Comparison of ENCODE assay signal across 14 cellular contexts in the genomic region with DNA sequence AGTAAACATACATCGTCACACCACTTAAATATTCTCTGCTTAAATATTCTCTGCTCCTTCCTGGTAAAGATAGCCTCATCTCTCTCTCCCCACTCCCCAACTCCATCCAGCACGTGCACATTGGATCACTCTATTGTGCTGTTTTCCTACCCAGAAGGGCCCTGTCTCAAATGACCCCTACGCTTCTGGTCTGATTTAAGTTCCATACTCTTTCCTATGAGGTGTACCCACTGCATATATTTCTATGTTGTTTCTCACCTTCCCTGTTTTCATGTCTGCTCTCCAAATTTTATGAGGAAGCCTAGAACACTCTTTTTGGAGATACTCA.
"Had no signal": no experiment of that assay in that cellular context is flagged by ENCODE, and none has a peak within 500 bp of the region (broad histone marks: within the 10 kb centered on the region; RNA-seq: fewer than 3 reads in every experiment).

No MANE protein-coding gene starts in this region.

- ATAC-seq: natural killer cell; stimulated activated naive B cell treated with anti-CD40 and anti-IgM and Interleukin-4, amounts not matched to agents 10 μg/mL and 1 μg/mL and 100 μg/mL, for 72 hours; upper lobe of right lung had no signal

- H3K9me3 ChIP-seq: upper lobe of right lung had no signal

- H3K9me3 Mint-ChIP-seq: activated naive CD8-positive, alpha-beta T cell treated with anti-CD3 and anti-CD28 coated beads, Interleukin-2, amount 10 ng/mL, durations not matched to agents 7 days and 5 days; activated T-helper 1 cell treated with anti-CD3 and anti-CD28 coated beads, Interleukin-12 subunit alpha, Interleukin-12 subunit beta, Interleukin-2, Interleukin-4 antibody, amounts not matched to agents 30 ng/mL and 10 ng/mL and 1 ng/mL, durations not matched to agents 14 hours and 24 hours and 36 hours; natural killer cell; stimulated activated naive B cell treated with anti-CD40 and anti-IgM and Interleukin-4, amounts not matched to agents 10 μg/mL and 1 μg/mL and 100 μg/mL, for 72 hours had no signal

- H3K27ac ChIP-seq: coronary artery, upper lobe of right lung had no signal

- H3K36me3 Mint-ChIP-seq: natural killer cell had no signal

- H3K4me3 ChIP-seq: coronary artery, upper lobe of right lung had no signal

- H3K27ac Mint-ChIP-seq: activated naive CD8-positive, alpha-beta T cell treated with anti-CD3 and anti-CD28 coated beads, Interleukin-2, amount 10 ng/mL, durations not matched to agents 7 days and 5 days; activated T-helper 1 cell treated with anti-CD3 and anti-CD28 coated beads, Interleukin-12 subunit alpha, Interleukin-12 subunit beta, Interleukin-2, Interleukin-4 antibody, amounts not matched to agents 30 ng/mL and 10 ng/mL and 1 ng/mL, durations not matched to agents 14 hours and 24 hours and 36 hours; natural killer cell; stimulated activated naive B cell treated with anti-CD40 and anti-IgM and Interleukin-4, amounts not matched to agents 10 μg/mL and 1 μg/mL and 100 μg/mL, for 72 hours had no signal

- H3K27me3 Mint-ChIP-seq: activated naive CD8-positive, alpha-beta T cell treated with anti-CD3 and anti-CD28 coated beads, Interleukin-2, amount 10 ng/mL, durations not matched to agents 7 days and 5 days; stimulated activated naive B cell treated with anti-CD40 and anti-IgM and Interleukin-4, amounts not matched to agents 10 μg/mL and 1 μg/mL and 100 μg/mL, for 72 hours had no signal

- H3K4me1 ChIP-seq: upper lobe of right lung had no signal

- H3K4me3 Mint-ChIP-seq: activated naive CD8-positive, alpha-beta T cell treated with anti-CD3 and anti-CD28 coated beads, Interleukin-2, amount 10 ng/mL, durations not matched to agents 7 days and 5 days; activated T-helper 1 cell treated with anti-CD3 and anti-CD28 coated beads, Interleukin-12 subunit alpha, Interleukin-12 subunit beta, Interleukin-2, Interleukin-4 antibody, amounts not matched to agents 30 ng/mL and 10 ng/mL and 1 ng/mL, durations not matched to agents 14 hours and 24 hours and 36 hours; natural killer cell; stimulated activated naive B cell treated with anti-CD40 and anti-IgM and Interleukin-4, amounts not matched to agents 10 μg/mL and 1 μg/mL and 100 μg/mL, for 72 hours had no signal

- DNase-seq: activated CD4-positive, alpha-beta T cell treated with anti-CD3 and anti-CD28 coated beads, Interleukin-2, amount 50 U/mL, for 1 hour; activated CD4-positive, CD25-positive, alpha-beta regulatory T cell; activated naive CD4-positive, alpha-beta T cell; activated naive CD8-positive, alpha-beta T cell treated with anti-CD3 and anti-CD28 coated beads, Interleukin-2, amount 10 ng/mL, durations not matched to agents 7 days and 5 days; effector CD4-positive, alpha-beta T cell; foreskin fibroblast; left ventricle myocardium superior; natural killer cell; stimulated activated CD4-positive, alpha-beta T cell treated with anti-CD3 and anti-CD28 coated beads, Interleukin-12 subunit alpha, Interleukin-12 subunit beta, amount 100 ng/mL, for 4 hours; stimulated activated CD4-positive, alpha-beta T cell treated with anti-CD3 and anti-CD28 coated beads, Interleukin-4, amount 100 ng/mL, for 1 hour; stimulated activated naive B cell treated with anti-CD40 and anti-IgM and Interleukin-4, amounts not matched to agents 10 μg/mL and 1 μg/mL and 100 μg/mL, for 72 hours; upper lobe of right lung had no signal

- H3K27me3 ChIP-seq: upper lobe of right lung had no signal
